In the genomic region with DNA sequence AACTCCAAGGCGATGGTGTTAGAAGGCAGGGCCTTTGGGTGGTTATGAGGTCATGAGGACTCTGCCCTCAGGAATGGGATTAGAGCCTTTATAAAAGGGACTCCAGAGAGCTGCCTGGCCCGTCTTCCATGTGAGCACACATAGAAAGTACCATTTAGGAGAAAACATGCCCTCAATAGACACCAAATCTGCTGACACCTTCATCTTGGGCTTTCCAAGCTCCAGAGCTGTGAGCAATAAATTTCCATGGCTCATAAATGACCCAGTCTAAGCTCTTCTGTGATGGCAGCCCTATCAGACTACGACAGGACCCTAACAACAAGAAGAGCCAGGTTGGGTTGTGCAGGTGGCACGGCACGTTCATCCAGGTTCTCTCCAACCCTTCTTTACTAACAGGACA, we compare ENCODE assay signal across 1 cellular context.
TF ChIP-seq lines count a peak whose summit lies in the region.

No MANE protein-coding gene starts in this region.

TF ChIP-seq in H1, 55 proteins besides CTCF, POLR2A, EP300 and RAD21:
- TF ChIP-seq SRF (IDR thresholded peaks at IDR 0.05; ENCODE audit: low read depth, low read length): no peak
- TF ChIP-seq TEAD4 (IDR thresholded peaks at IDR 0.05; ENCODE audit: low read depth, low read length): no peak
- no peak for TF ChIP-seq JUN (IDR thresholded peaks at IDR 0.05; ENCODE audit: low read depth, low read length)
- no peak for TF ChIP-seq CBX5 (IDR thresholded peaks at IDR 0.05; ENCODE audit: low read depth, low read length)
- TF ChIP-seq RXRA (IDR thresholded peaks at IDR 0.05; ENCODE audit: insufficient read depth, low read depth, low read length): no peak
- TF ChIP-seq SP4 (IDR thresholded peaks at IDR 0.05; ENCODE audit: low read length): no peak
- no peak for TF ChIP-seq GTF2F1 (IDR thresholded peaks at IDR 0.05; ENCODE audit: borderline replicate concordance, low read depth, low read length)
- no peak for TF ChIP-seq SIRT6 (IDR thresholded peaks at IDR 0.05; ENCODE audit: low read length)
- TF ChIP-seq CHD1 (IDR thresholded peaks at IDR 0.05; ENCODE audit: low read depth, low read length): no peak
- no peak for TF ChIP-seq SP1 (IDR thresholded peaks at IDR 0.05; ENCODE audit: low read depth, low read length)
- no peak for TF ChIP-seq GABPA (IDR thresholded peaks at IDR 0.05; ENCODE audit: borderline replicate concordance, insufficient read depth, low read length)
- no peak for TF ChIP-seq RNF2 (IDR thresholded peaks at IDR 0.05; ENCODE audit: borderline replicate concordance, low read depth, low read length, missing control alignments, poor library complexity, severe bottlenecking)
- no peak for TF ChIP-seq SAP30 (IDR thresholded peaks at IDR 0.05; ENCODE audit: insufficient read depth, insufficient replicate concordance, low read length)
- TF ChIP-seq NANOG (IDR thresholded peaks at IDR 0.05; ENCODE audit: insufficient read depth, low read depth, low read length, poor library complexity, severe bottlenecking): no peak
- no peak for TF ChIP-seq CHD2 (IDR thresholded peaks at IDR 0.05; ENCODE audit: low read length)
- TF ChIP-seq, protein P1, sequence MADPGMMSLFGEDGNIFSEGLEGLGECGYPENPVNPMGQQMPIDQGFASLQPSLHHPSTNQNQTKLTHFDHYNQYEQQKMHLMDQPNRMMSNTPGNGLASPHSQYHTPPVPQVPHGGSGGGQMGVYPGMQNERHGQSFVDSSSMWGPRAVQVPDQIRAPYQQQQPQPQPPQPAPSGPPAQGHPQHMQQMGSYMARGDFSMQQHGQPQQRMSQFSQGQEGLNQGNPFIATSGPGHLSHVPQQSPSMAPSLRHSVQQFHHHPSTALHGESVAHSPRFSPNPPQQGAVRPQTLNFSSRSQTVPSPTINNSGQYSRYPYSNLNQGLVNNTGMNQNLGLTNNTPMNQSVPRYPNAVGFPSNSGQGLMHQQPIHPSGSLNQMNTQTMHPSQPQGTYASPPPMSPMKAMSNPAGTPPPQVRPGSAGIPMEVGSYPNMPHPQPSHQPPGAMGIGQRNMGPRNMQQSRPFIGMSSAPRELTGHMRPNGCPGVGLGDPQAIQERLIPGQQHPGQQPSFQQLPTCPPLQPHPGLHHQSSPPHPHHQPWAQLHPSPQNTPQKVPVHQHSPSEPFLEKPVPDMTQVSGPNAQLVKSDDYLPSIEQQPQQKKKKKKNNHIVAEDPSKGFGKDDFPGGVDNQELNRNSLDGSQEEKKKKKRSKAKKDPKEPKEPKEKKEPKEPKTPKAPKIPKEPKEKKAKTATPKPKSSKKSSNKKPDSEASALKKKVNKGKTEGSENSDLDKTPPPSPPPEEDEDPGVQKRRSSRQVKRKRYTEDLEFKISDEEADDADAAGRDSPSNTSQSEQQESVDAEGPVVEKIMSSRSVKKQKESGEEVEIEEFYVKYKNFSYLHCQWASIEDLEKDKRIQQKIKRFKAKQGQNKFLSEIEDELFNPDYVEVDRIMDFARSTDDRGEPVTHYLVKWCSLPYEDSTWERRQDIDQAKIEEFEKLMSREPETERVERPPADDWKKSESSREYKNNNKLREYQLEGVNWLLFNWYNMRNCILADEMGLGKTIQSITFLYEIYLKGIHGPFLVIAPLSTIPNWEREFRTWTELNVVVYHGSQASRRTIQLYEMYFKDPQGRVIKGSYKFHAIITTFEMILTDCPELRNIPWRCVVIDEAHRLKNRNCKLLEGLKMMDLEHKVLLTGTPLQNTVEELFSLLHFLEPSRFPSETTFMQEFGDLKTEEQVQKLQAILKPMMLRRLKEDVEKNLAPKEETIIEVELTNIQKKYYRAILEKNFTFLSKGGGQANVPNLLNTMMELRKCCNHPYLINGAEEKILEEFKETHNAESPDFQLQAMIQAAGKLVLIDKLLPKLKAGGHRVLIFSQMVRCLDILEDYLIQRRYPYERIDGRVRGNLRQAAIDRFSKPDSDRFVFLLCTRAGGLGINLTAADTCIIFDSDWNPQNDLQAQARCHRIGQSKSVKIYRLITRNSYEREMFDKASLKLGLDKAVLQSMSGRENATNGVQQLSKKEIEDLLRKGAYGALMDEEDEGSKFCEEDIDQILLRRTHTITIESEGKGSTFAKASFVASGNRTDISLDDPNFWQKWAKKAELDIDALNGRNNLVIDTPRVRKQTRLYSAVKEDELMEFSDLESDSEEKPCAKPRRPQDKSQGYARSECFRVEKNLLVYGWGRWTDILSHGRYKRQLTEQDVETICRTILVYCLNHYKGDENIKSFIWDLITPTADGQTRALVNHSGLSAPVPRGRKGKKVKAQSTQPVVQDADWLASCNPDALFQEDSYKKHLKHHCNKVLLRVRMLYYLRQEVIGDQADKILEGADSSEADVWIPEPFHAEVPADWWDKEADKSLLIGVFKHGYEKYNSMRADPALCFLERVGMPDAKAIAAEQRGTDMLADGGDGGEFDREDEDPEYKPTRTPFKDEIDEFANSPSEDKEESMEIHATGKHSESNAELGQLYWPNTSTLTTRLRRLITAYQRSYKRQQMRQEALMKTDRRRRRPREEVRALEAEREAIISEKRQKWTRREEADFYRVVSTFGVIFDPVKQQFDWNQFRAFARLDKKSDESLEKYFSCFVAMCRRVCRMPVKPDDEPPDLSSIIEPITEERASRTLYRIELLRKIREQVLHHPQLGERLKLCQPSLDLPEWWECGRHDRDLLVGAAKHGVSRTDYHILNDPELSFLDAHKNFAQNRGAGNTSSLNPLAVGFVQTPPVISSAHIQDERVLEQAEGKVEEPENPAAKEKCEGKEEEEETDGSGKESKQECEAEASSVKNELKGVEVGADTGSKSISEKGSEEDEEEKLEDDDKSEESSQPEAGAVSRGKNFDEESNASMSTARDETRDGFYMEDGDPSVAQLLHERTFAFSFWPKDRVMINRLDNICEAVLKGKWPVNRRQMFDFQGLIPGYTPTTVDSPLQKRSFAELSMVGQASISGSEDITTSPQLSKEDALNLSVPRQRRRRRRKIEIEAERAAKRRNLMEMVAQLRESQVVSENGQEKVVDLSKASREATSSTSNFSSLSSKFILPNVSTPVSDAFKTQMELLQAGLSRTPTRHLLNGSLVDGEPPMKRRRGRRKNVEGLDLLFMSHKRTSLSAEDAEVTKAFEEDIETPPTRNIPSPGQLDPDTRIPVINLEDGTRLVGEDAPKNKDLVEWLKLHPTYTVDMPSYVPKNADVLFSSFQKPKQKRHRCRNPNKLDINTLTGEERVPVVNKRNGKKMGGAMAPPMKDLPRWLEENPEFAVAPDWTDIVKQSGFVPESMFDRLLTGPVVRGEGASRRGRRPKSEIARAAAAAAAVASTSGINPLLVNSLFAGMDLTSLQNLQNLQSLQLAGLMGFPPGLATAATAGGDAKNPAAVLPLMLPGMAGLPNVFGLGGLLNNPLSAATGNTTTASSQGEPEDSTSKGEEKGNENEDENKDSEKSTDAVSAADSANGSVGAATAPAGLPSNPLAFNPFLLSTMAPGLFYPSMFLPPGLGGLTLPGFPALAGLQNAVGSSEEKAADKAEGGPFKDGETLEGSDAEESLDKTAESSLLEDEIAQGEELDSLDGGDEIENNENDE (IDR thresholded peaks at IDR 0.05; ENCODE audit: insufficient replicate concordance, low read length): no peak
- TF ChIP-seq CBX8 (IDR thresholded peaks at IDR 0.05; ENCODE audit: borderline replicate concordance, low read depth, low read length): no peak
- no peak for TF ChIP-seq PHF8 (conservative IDR thresholded peaks at IDR 0.05; ENCODE audit: low read depth, low read length)
